20 cellular contexts compared by ENCODE assay signal in genomic region chr16:75632857-75633256, GRCh38. TPM values are rescaled to one million over a fixed set of nuclear protein-coding genes. Genes with fewer than 3 reads are reported as not detected.
DNase-seq lines count a peak whose midpoint lies in the region; ATAC-seq and TF ChIP-seq lines count a peak whose summit lies in the region.
"Had no signal": no experiment of that assay in that cellular context is flagged by ENCODE, and none has a peak within 500 bp of the region (broad histone marks: within the 10 kb centered on the region; RNA-seq: fewer than 3 reads in every experiment).

No MANE protein-coding gene starts in this region.

- no peak for TF ChIP-seq POLR2A in upper lobe of left lung (IDR thresholded peaks at IDR 0.05)

- TF ChIP-seq CTCF in type B pancreatic cell (conservative IDR thresholded peaks at IDR 0.05) (no peak), upper lobe of left lung (IDR thresholded peaks at IDR 0.05) (no peak)

- H3K27ac ChIP-seq in substantia nigra (ENCODE audit: low read depth, low read length, poor library complexity, severe bottlenecking) (no peak overlapping the region), upper lobe of left lung (no peak overlapping the region)
- H3K27ac ChIP-seq: 22Rv1, SK-N-MC had no signal

- TF ChIP-seq EP300 in upper lobe of left lung (IDR thresholded peaks at IDR 0.05) = no peak

- no peaks in the 10 kb centered on the region for H3K9me3 ChIP-seq in upper lobe of left lung
- H3K9me3 ChIP-seq: BE2C, MG63 had no signal

- peak overlapping the region; percentile 72 for H3K27ac Mint-ChIP-seq in type B pancreatic cell
- H3K27ac Mint-ChIP-seq: CD8-positive, alpha-beta T cell had no signal

- H3K36me3 ChIP-seq in upper lobe of left lung = peaks cover 73 to 100% (median 93%) of the 10 kb centered on the region in 4 donors

- 85 to 92% methylated on average over 8 of the region's 8 CpGs for WGBS in upper lobe of left lung, 2 donors

- DNase-seq in NCI-H2196 (lab: John Stamatoyannopoulos, UW; ENCODE audit: unreplicated experiment) (peak; percentile 26), NCI-H2196 treated with DMSO at 0.1 percent for 48 hours (lab: John Stamatoyannopoulos, UW; ENCODE audit: unreplicated experiment) (no peak), NCI-H146 (lab: John Stamatoyannopoulos, UW) (peak; percentile 90), NCI-H774 (lab: John Stamatoyannopoulos, UW) (peak; percentile 83), type B pancreatic cell (ENCODE audit: extremely low spot score, unreplicated experiment) (no peak), SK-N-DZ (ENCODE audit: low spot score) (no peak), substantia nigra (lab: John Stamatoyannopoulos, UW) (no peak), upper lobe of left lung (no peak)
- DNase-seq: BE2C, GF-D8, HFFc6, MG63, NCI-H1105, NCI-H2227 treated with DMSO at 0.1 percent for 48 hours, NCI-H526 had no signal

- peaks cover 36% of the 10 kb centered on the region for H3K36me3 Mint-ChIP-seq in type B pancreatic cell

- H3K9me3 Mint-ChIP-seq in type B pancreatic cell = no peaks in the 10 kb centered on the region
- H3K9me3 Mint-ChIP-seq: CD8-positive, alpha-beta T cell; HFFc6 had no signal

- H3K4me3 Mint-ChIP-seq in type B pancreatic cell = no peak overlapping the region
- H3K4me3 Mint-ChIP-seq: CD8-positive, alpha-beta T cell; HFFc6 had no signal

- H3K4me1 Mint-ChIP-seq in type B pancreatic cell (ENCODE audit: unreplicated experiment) = no peaks in the 10 kb centered on the region

- no peaks in the 10 kb centered on the region for H3K27me3 ChIP-seq in upper lobe of left lung
- H3K27me3 ChIP-seq: BE2C, MG63 had no signal

- ATAC-seq in upper lobe of left lung (ENCODE audit: low FRiP score in 2 of 2) = no peak
- ATAC-seq: CD8-positive, alpha-beta T cell had no signal

- H3K4me3 ChIP-seq in upper lobe of left lung = no peak overlapping the region
- H3K4me3 ChIP-seq: MG63, SK-N-MC had no signal

- peaks cover under 1 to 5% (median 4%) of the 10 kb centered on the region in 4 donors for H3K4me1 ChIP-seq in upper lobe of left lung
- H3K4me1 ChIP-seq: BE2C had no signal

- H3K27me3 Mint-ChIP-seq in type B pancreatic cell = no peaks in the 10 kb centered on the region

RNA-seq across cellular contexts. Expression of gene ADAT1, which starts 9.8 kb away (rescaled TPM):
- total RNA-seq in type B pancreatic cell (ENCODE audit: low replicate concordance) (39.6 and 51.9 TPM in 2 replicates), upper lobe of left lung (10 to 100 TPM; 30.6 to 77.5 (median 46.7) TPM)
- 76.0 and 83.0 TPM in 2 replicates for polyA plus RNA-seq in SK-N-DZ (2014; cell fraction: cytosol; rRNA removed)
- polyA plus RNA-seq in SK-N-DZ (2014; cell fraction: nucleus; rRNA removed) = 43.9 and 55.5 TPM in 2 replicates

RNA-seq across cellular contexts. Expression of gene KARS1, which starts 14.6 kb away (rescaled TPM):
- total RNA-seq in type B pancreatic cell (ENCODE audit: low replicate concordance) (129 and 142 TPM in 2 replicates), upper lobe of left lung (10 to 100 TPM; 59.4 to 94.2 (median 86.3) TPM)
- 302 and 330 TPM in 2 replicates for polyA plus RNA-seq in SK-N-DZ (2014; cell fraction: cytosol; rRNA removed)
- 113 and 176 TPM in 2 replicates for polyA plus RNA-seq in SK-N-DZ (2014; cell fraction: nucleus; rRNA removed)

RNA-seq across cellular contexts. Expression of gene TERF2IP, which starts 14.7 kb away (rescaled TPM):
- total RNA-seq in type B pancreatic cell (ENCODE audit: low replicate concordance) (38.8 and 44.8 TPM in 2 replicates), upper lobe of left lung (10 to 100 TPM; 45.1 to 70.0 (median 59.1) TPM)
- polyA plus RNA-seq in SK-N-DZ (2014; cell fraction: cytosol; rRNA removed) = 120 and 131 TPM in 2 replicates
- 64.6 and 72.4 TPM in 2 replicates for polyA plus RNA-seq in SK-N-DZ (2014; cell fraction: nucleus; rRNA removed)

RNA-seq across cellular contexts. Expression of gene CPHXL2, which starts 44.0 kb away (rescaled TPM):
- total RNA-seq in type B pancreatic cell (ENCODE audit: low replicate concordance) = not detected in 2 replicates
- polyA plus RNA-seq in SK-N-DZ (2014; cell fraction: cytosol; rRNA removed) = not detected in 2 replicates
- not detected in 2 replicates for polyA plus RNA-seq in SK-N-DZ (2014; cell fraction: nucleus; rRNA removed)
- total RNA-seq in upper lobe of left lung = not detected
- total RNA-seq: CD8-positive, alpha-beta T cell; Daoy; H4; HFFc6 had no signal

Comparison
In these comparisons a context has a peak if more than half of its experiments do, and no peak if none do; other contexts are left out.
1. DNase-seq: peak in NCI-H2196 (single experiment), NCI-H146 (single experiment) and NCI-H774 (single experiment); none in NCI-H2196 treated with DMSO at 0.1 percent for 48 hours (single experiment), type B pancreatic cell (single experiment), SK-N-DZ (single experiment), substantia nigra (0 of 49) and upper lobe of left lung (0 of 2).